9 cellular contexts compared by ENCODE assay signal in the genomic region with DNA sequence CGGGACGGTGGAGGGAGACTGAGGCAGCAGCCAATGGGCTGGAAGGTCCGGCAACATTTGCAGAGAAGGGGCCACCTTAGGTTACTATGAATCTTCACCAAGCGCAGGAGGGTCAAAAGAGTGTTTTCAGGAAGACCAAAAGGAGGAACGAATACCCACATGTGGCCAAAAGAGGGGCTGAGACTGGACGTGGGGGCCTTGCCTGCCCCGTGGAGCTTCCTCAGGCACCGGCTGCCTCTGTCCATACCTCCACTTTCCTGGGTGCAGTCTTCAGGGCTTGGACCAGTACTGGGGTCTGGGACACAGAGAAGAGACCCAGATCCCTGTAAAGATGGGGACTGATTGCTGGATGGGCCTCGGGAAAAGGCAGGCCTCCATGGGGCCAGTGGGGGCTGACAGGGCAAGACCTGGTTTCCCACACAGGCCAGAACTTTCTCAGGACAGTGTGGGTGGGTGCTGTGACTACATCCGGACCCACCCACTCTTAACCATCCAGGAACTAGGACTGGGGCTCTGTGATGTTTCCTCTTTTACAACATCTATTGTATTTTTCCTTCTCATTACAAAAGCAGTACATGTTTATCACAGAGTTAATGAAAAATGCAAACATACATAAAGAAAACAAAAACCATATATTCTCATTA.
DNase-seq lines count a peak whose midpoint lies in the region; ATAC-seq, FAIRE-seq and TF ChIP-seq lines count a peak whose summit lies in the region.
"Had no signal": no experiment of that assay in that cellular context is flagged by ENCODE, and none has a peak within 500 bp of the region (broad histone marks: within the 10 kb centered on the region; RNA-seq: fewer than 3 reads in every experiment).

No MANE protein-coding gene starts in this region.

- CTCF ChIA-PET in CD8-positive, alpha-beta memory T cell (lab: Charles Lee), result no interaction called here

- H2AFZ ChIP-seq in neural progenitor cell (replicated peaks), result peak overlapping the region; percentile 92

- H4K20me1 ChIP-seq in neural progenitor cell (ENCODE audit: low read depth), result no peaks in the 10 kb centered on the region

- H3K27ac ChIP-seq in CD8-positive, alpha-beta memory T cell (ENCODE audit: low read depth, low read length), result no peak overlapping the region
- no peak overlapping the region for H3K27ac ChIP-seq in duodenal mucosa (ENCODE audit: low read depth, low read length)
- no peak overlapping the region for H3K27ac ChIP-seq in neural progenitor cell

- H3K4me2 ChIP-seq in neural progenitor cell, result no peak overlapping the region

- peaks cover 0 to 4% (median 2%) of the 10 kb centered on the region in 5 donors for H3K9me3 Mint-ChIP-seq in CD8-positive, alpha-beta memory T cell
- peaks cover 7% of the 10 kb centered on the region for H3K9me3 Mint-ChIP-seq in neural progenitor cell

- no peak for TF ChIP-seq CTCF in neural progenitor cell (IDR thresholded peaks at IDR 0.05)

- FAIRE-seq in RCC 7860 (lab: Jason Lieb, UNC), result no peak

- peaks cover 30 to 71% of the 10 kb centered on the region in 2 donors for H3K27me3 Mint-ChIP-seq in CD8-positive, alpha-beta memory T cell
- peaks cover 4% of the 10 kb centered on the region for H3K27me3 Mint-ChIP-seq in neural progenitor cell (ENCODE audit: insufficient read depth, low read depth)

- peak; percentile 37 for ATAC-seq in HG03025 (IDR thresholded peaks at IDR 0.05; ENCODE audit: low FRiP score, unreplicated experiment)
- ATAC-seq in GM21381 (IDR thresholded peaks at IDR 0.05; ENCODE audit: unreplicated experiment), result no peak
- ATAC-seq in HG03039 (IDR thresholded peaks at IDR 0.05; ENCODE audit: unreplicated experiment), result no peak

- no peak for DNase-seq in CD8-positive, alpha-beta memory T cell
- DNase-seq in neural progenitor cell (ENCODE audit: low spot score), result no peak
- DNase-seq in RCC 7860 (ENCODE audit: low spot score), result no peak
- no peak for DNase-seq in NCI-H1930 (lab: John Stamatoyannopoulos, UW)
- DNase-seq: stimulated activated CD4-positive, alpha-beta T cell treated with anti-CD3 and anti-CD28 coated beads, Interleukin-4, amount 100 ng/mL, for 1 hour had no signal

- no peaks in the 10 kb centered on the region for H3K36me3 ChIP-seq in CD8-positive, alpha-beta memory T cell (ENCODE audit: insufficient read depth, low read length)
- no peaks in the 10 kb centered on the region for H3K36me3 ChIP-seq in duodenal mucosa (ENCODE audit: control insufficient read depth in 1 of 2, insufficient read depth in 2 of 2, low read length in 2 of 2)
- H3K36me3 ChIP-seq in neural progenitor cell, result no peaks in the 10 kb centered on the region

- peaks cover 13% of the 10 kb centered on the region for H3K27me3 ChIP-seq in CD8-positive, alpha-beta memory T cell (ENCODE audit: insufficient read depth, low read length, poor library complexity, severe bottlenecking)
- H3K27me3 ChIP-seq in duodenal mucosa (ENCODE audit: control insufficient read depth in 1 of 2, insufficient read depth in 2 of 2, low read length in 2 of 2) (no peaks in the 10 kb centered on the region), neural progenitor cell (peaks cover 17% of the 10 kb centered on the region)

- no peaks in the 10 kb centered on the region for H3K79me2 ChIP-seq in neural progenitor cell (ENCODE audit: low read depth)

- peak overlapping the region in 6 of 7 donors; percentile 38 to 78 (median 56) for H3K4me3 Mint-ChIP-seq in CD8-positive, alpha-beta memory T cell
- peak overlapping the region; percentile 43 for H3K4me3 Mint-ChIP-seq in neural progenitor cell

- no peak overlapping the region for H3K27ac Mint-ChIP-seq in CD8-positive, alpha-beta memory T cell
- H3K27ac Mint-ChIP-seq in neural progenitor cell, result no peak overlapping the region

- peaks cover 4 to 8% (median 8%) of the 10 kb centered on the region in 3 donors for H3K4me1 Mint-ChIP-seq in CD8-positive, alpha-beta memory T cell
- peaks cover 22% of the 10 kb centered on the region for H3K4me1 Mint-ChIP-seq in neural progenitor cell

- H3F3A ChIP-seq in neural progenitor cell (ENCODE audit: low read depth), result peaks cover 12% of the 10 kb centered on the region

- no peak overlapping the region for H3K4me3 ChIP-seq in CD8-positive, alpha-beta memory T cell (ENCODE audit: low read length)
- peak overlapping the region; percentile 65 to 71 for H3K4me3 ChIP-seq in duodenal mucosa (ENCODE audit: low read depth in 1 of 2, low read length in 2 of 2)
- no peak overlapping the region for H3K4me3 ChIP-seq in neural progenitor cell

- peaks cover 0 to 4% (median 2%) of the 10 kb centered on the region in 3 donors for H3K36me3 Mint-ChIP-seq in CD8-positive, alpha-beta memory T cell
- H3K36me3 Mint-ChIP-seq in neural progenitor cell, result no peaks in the 10 kb centered on the region

- H3K9ac ChIP-seq in duodenal mucosa (ENCODE audit: low read depth in 1 of 2, low read length in 2 of 2) (no peak overlapping the region), neural progenitor cell (no peak overlapping the region)

- no peaks in the 10 kb centered on the region for H3K9me3 ChIP-seq in CD8-positive, alpha-beta memory T cell (ENCODE audit: low read length)
- no peaks in the 10 kb centered on the region for H3K9me3 ChIP-seq in duodenal mucosa (ENCODE audit: control insufficient read depth in 1 of 2, low read length in 2 of 2)
- no peaks in the 10 kb centered on the region for H3K9me3 ChIP-seq in neural progenitor cell (ENCODE audit: low read depth)

- H3K4me1 ChIP-seq in CD8-positive, alpha-beta memory T cell (ENCODE audit: insufficient read depth, low read length), result peaks cover 5% of the 10 kb centered on the region
- H3K4me1 ChIP-seq in duodenal mucosa (ENCODE audit: control insufficient read depth in 1 of 2, insufficient read depth in 2 of 2, low read length in 2 of 2), result peaks cover 6 to 10% of the 10 kb centered on the region in 2 donors
- H3K4me1 ChIP-seq in neural progenitor cell, result peaks cover 17% of the 10 kb centered on the region

- POLR2A ChIA-PET in CD8-positive, alpha-beta memory T cell (lab: Charles Lee), result no interaction called here

Comparison
In these comparisons a context has a peak if more than half of its experiments do, and no peak if none do; other contexts are left out.
1. H3K4me3 ChIP-seq: peak in duodenal mucosa (2 of 2); none in CD8-positive, alpha-beta memory T cell (single experiment) and neural progenitor cell (single experiment).